Comparison of ENCODE assay signal across 12 cellular contexts in genomic region chr14:49594347-49595089, GRCh38. TPM values are rescaled to one million over a fixed set of nuclear protein-coding genes. Genes with fewer than 3 reads are reported as not detected.
DNase-seq lines count a peak whose midpoint lies in the region; ATAC-seq, FAIRE-seq and TF ChIP-seq lines count a peak whose summit lies in the region.
"Had no signal": no experiment of that assay in that cellular context is flagged by ENCODE, and none has a peak within 500 bp of the region (broad histone marks: within the 10 kb centered on the region; RNA-seq: fewer than 3 reads in every experiment).

No MANE protein-coding gene starts in this region.

- no peaks in the 10 kb centered on the region for H3K36me3 Mint-ChIP-seq in activated CD8-positive, alpha-beta memory T cell treated with anti-CD3 and anti-CD28 coated beads, Interleukin-2, amount 10 ng/mL, durations not matched to agents 7 days and 5 days

- H3K27ac ChIP-seq in endothelial cell of umbilical vein (ENCODE audit: insufficient read depth, low read depth, low read length) (no peak overlapping the region), osteoblast (ENCODE audit: low read depth, low read length) (peak overlapping the region; percentile 16)
- H3K27ac ChIP-seq: prostate gland had no signal

- no peak overlapping the region for H3K9ac ChIP-seq in endothelial cell of umbilical vein (replicated peaks; ENCODE audit: extremely low read depth, insufficient read depth, low read length)

- POLR2A ChIA-PET in endothelial cell of umbilical vein (lab: Charles Lee), result interaction anchor here (2.7 kb wide), 1 partner anchor 8 kb away, joined by 10 read pairs; the partner anchor contains the start of gene RPS29

- DNase-seq in HUDEP-2 (lab: John Stamatoyannopoulos, UW; ENCODE audit: unreplicated experiment in 76 of 76), result peak in 72 of 76 experiments; percentile 27 to 97 (median 78)
- DNase-seq in endothelial cell of umbilical vein (ENCODE audit: low read depth, low spot score), result peak; percentile 93
- DNase-seq in osteoblast (ENCODE audit: insufficient read length, low spot score, missing footprints), result peak; percentile 89
- no peak for DNase-seq in activated CD8-positive, alpha-beta memory T cell treated with anti-CD3 and anti-CD28 coated beads, Interleukin-2, amount 10 ng/mL, durations not matched to agents 7 days and 5 days
- DNase-seq: trophoblast cell had no signal

- peak; percentile 33 for ATAC-seq in GM18511 (IDR thresholded peaks at IDR 0.05; ENCODE audit: unreplicated experiment)
- ATAC-seq in activated CD8-positive, alpha-beta memory T cell treated with anti-CD3 and anti-CD28 coated beads, Interleukin-2, amount 10 ng/mL, durations not matched to agents 7 days and 5 days, result no peak
- no peak for ATAC-seq in GM18505 (IDR thresholded peaks at IDR 0.05; ENCODE audit: unreplicated experiment)
- no peak for ATAC-seq in HG03460 (IDR thresholded peaks at IDR 0.05; ENCODE audit: unreplicated experiment)
- no peak for ATAC-seq in HG03039 (IDR thresholded peaks at IDR 0.05; ENCODE audit: unreplicated experiment)

- H3K27me3 Mint-ChIP-seq in activated CD8-positive, alpha-beta memory T cell treated with anti-CD3 and anti-CD28 coated beads, Interleukin-2, amount 10 ng/mL, durations not matched to agents 7 days and 5 days, result no peaks in the 10 kb centered on the region
- H3K27me3 Mint-ChIP-seq: central memory CD8-positive, alpha-beta T cell had no signal

- no peak for TF ChIP-seq CTCF in endothelial cell of umbilical vein (IDR thresholded peaks at IDR 0.05; ENCODE audit: extremely low read depth in 1 of 2, insufficient read depth in 1 of 2, low read depth in 1 of 2, low read length in 2 of 2)
- TF ChIP-seq CTCF in osteoblast (IDR thresholded peaks at IDR 0.05; ENCODE audit: extremely low read depth, low read depth, low read length), result no peak

- peaks cover 7% of the 10 kb centered on the region for H3K4me1 ChIP-seq in endothelial cell of umbilical vein (ENCODE audit: control insufficient read depth, extremely low read depth, insufficient read depth, low read length)
- peaks cover 21% of the 10 kb centered on the region for H3K4me1 ChIP-seq in osteoblast (ENCODE audit: insufficient read depth, low read length)
- H3K4me1 ChIP-seq: prostate gland had no signal

- H3K4me2 ChIP-seq in endothelial cell of umbilical vein (ENCODE audit: insufficient read depth, low read length) (no peak overlapping the region), osteoblast (ENCODE audit: insufficient read depth, low read length) (peak overlapping the region; percentile 54)

- intact Hi-C loops in endothelial cell of umbilical vein (cut with micrococcal nuclease), result no loop called here

- H3K27me3 ChIP-seq in endothelial cell of umbilical vein (ENCODE audit: control insufficient read depth in 2 of 2, insufficient read depth in 2 of 2, low read length in 2 of 2) (no peaks in the 10 kb centered on the region), osteoblast (ENCODE audit: insufficient read depth, low read length) (no peaks in the 10 kb centered on the region)

- H3K36me3 ChIP-seq in endothelial cell of umbilical vein (ENCODE audit: control insufficient read depth in 2 of 2, extremely low read depth in 1 of 2, insufficient read depth in 2 of 2, low read length in 2 of 2), result no peaks in the 10 kb centered on the region
- H3K36me3 ChIP-seq in osteoblast (ENCODE audit: insufficient read depth, low read length), result no peaks in the 10 kb centered on the region
- H3K36me3 ChIP-seq: prostate gland had no signal

- H3K9me3 ChIP-seq in endothelial cell of umbilical vein (replicated peaks; ENCODE audit: control insufficient read depth, insufficient read depth, low read length), result no peaks in the 10 kb centered on the region
- no peaks in the 10 kb centered on the region for H3K9me3 ChIP-seq in osteoblast (ENCODE audit: low read depth, low read length)
- H3K9me3 ChIP-seq: prostate gland had no signal

- dilution Hi-C loops in endothelial cell of umbilical vein (cut with MboI; ENCODE audit: extremely low pct_ligation_motif_present, low sequenced_read_pairs), result no loop called here

- FAIRE-seq in endothelial cell of umbilical vein (lab: Jason Lieb, UNC), result peak; percentile 80
- FAIRE-seq: TTC549 had no signal

- H2AFZ ChIP-seq in endothelial cell of umbilical vein (ENCODE audit: low read depth, low read length) (no peak overlapping the region), osteoblast (ENCODE audit: low read length) (peak overlapping the region; percentile 8)

- H3K4me3 ChIP-seq in endothelial cell of umbilical vein (replicated peaks in 1 of 3; ENCODE audit: insufficient read depth in 1 of 3, low read depth in 1 of 3, low read length in 3 of 3) (no peak overlapping the region), osteoblast (ENCODE audit: insufficient read depth, low read length) (no peak overlapping the region)
- H3K4me3 ChIP-seq: prostate gland had no signal

- H4K20me1 ChIP-seq in endothelial cell of umbilical vein (replicated peaks; ENCODE audit: control insufficient read depth, extremely low read depth, insufficient read depth, low read length) (no peaks in the 10 kb centered on the region), osteoblast (ENCODE audit: insufficient read depth, low read length) (no peaks in the 10 kb centered on the region)

- H3K79me2 ChIP-seq in endothelial cell of umbilical vein (ENCODE audit: control insufficient read depth, insufficient read depth, low read length) (peaks cover 8% of the 10 kb centered on the region), osteoblast (ENCODE audit: insufficient read depth, low read length) (peaks cover 20% of the 10 kb centered on the region)

- no peak overlapping the region for H3K4me3 Mint-ChIP-seq in activated CD8-positive, alpha-beta memory T cell treated with anti-CD3 and anti-CD28 coated beads, Interleukin-2, amount 10 ng/mL, durations not matched to agents 7 days and 5 days
- H3K4me3 Mint-ChIP-seq: central memory CD8-positive, alpha-beta T cell had no signal

- TF ChIP-seq POLR2A in endothelial cell of umbilical vein (IDR thresholded peaks at IDR 0.05; ENCODE audit: low read depth, low read length) (no peak), GM18505 (IDR thresholded peaks at IDR 0.05; ENCODE audit: borderline replicate concordance, extremely low read depth, insufficient read depth, insufficient read length) (no peak)

- no peaks in the 10 kb centered on the region for H3K9me3 Mint-ChIP-seq in activated CD8-positive, alpha-beta memory T cell treated with anti-CD3 and anti-CD28 coated beads, Interleukin-2, amount 10 ng/mL, durations not matched to agents 7 days and 5 days (ENCODE audit: low read depth)
- H3K9me3 Mint-ChIP-seq: central memory CD8-positive, alpha-beta T cell had no signal

- CTCF ChIA-PET in endothelial cell of umbilical vein (lab: Charles Lee), result interaction anchor here (1.3 to 2.6 kb wide), 5 partner anchors 8 to 133 kb away, joined by 4 to 19 read pairs (median 6); partner anchors contain the start of genes RPL36AL and RPS29
- CTCF ChIA-PET in activated CD8-positive, alpha-beta memory T cell treated with anti-CD3 and anti-CD28 coated beads, Interleukin-2, amount 10 ng/mL, durations not matched to agents 7 days and 5 days (lab: Charles Lee), result interaction anchor here (1.1 to 6.6 kb wide), 4 partner anchors 8 to 129 kb away, joined by 3 to 78 read pairs (median 7); partner anchors contain the start of genes MGAT2, RPL36AL and RPS29

- BruUV-seq in endothelial cell of umbilical vein (replicated peaks; lab: Mats Ljungman, UMichigan), result no TSS peak

- H3K9me1 ChIP-seq in endothelial cell of umbilical vein (replicated peaks; ENCODE audit: control insufficient read depth, extremely low read depth, insufficient read depth, low read length), result no peaks in the 10 kb centered on the region

- H3K27ac Mint-ChIP-seq in activated CD8-positive, alpha-beta memory T cell treated with anti-CD3 and anti-CD28 coated beads, Interleukin-2, amount 10 ng/mL, durations not matched to agents 7 days and 5 days, result no peak overlapping the region

- peaks cover 14% of the 10 kb centered on the region for H3K4me1 Mint-ChIP-seq in activated CD8-positive, alpha-beta memory T cell treated with anti-CD3 and anti-CD28 coated beads, Interleukin-2, amount 10 ng/mL, durations not matched to agents 7 days and 5 days

RNA-seq across cellular contexts. Expression of gene LRR1, which starts 4.2 kb away (rescaled TPM):
- 30.1 and 30.9 TPM in 2 replicates for total RNA-seq in endothelial cell of umbilical vein
- polyA plus RNA-seq in endothelial cell of umbilical vein, result 11.4 and 17.7 TPM in 2 replicates
- 19.5 and 20.3 TPM in 2 replicates for polyA plus RNA-seq in endothelial cell of umbilical vein (2011; cell fraction: cytosol; rRNA removed)
- polyA plus RNA-seq in endothelial cell of umbilical vein (2011; cell fraction: nucleus; rRNA removed), result 9.7 and 15.5 TPM in 2 replicates
- 14.1 and 24.0 TPM in 2 replicates for polyA plus RNA-seq in endothelial cell of umbilical vein (2012)
- 9.0 and 9.2 TPM in 2 replicates for polyA minus RNA-seq in endothelial cell of umbilical vein
- polyA minus RNA-seq in endothelial cell of umbilical vein (2011; cell fraction: cytosol; rRNA and poly(A)+ RNA removed), result 19.5 TPM
- 6.1 and 9.1 TPM in 2 replicates for polyA minus RNA-seq in endothelial cell of umbilical vein (2011; cell fraction: nucleus; rRNA and poly(A)+ RNA removed)
- total RNA-seq in osteoblast, result 7.6 and 16.2 TPM in 2 replicates
- total RNA-seq in activated CD8-positive, alpha-beta memory T cell treated with anti-CD3 and anti-CD28 coated beads, Interleukin-2, amount 10 ng/mL, durations not matched to agents 7 days and 5 days, result 10 to 100 TPM; 64.4 to 71.3 TPM

RNA-seq across cellular contexts. Expression of gene RPS29, which starts 8.3 kb away (rescaled TPM):
- 1,408 and 1,453 TPM in 2 replicates for total RNA-seq in endothelial cell of umbilical vein
- polyA plus RNA-seq in endothelial cell of umbilical vein, result 13,992 and 14,040 TPM in 2 replicates
- polyA plus RNA-seq in endothelial cell of umbilical vein (2011; cell fraction: cytosol; rRNA removed), result 11,440 and 11,541 TPM in 2 replicates
- 2,321 and 3,038 TPM in 2 replicates for polyA plus RNA-seq in endothelial cell of umbilical vein (2011; cell fraction: nucleus; rRNA removed)
- 6,267 and 6,888 TPM in 2 replicates for polyA plus RNA-seq in endothelial cell of umbilical vein (2012)
- polyA minus RNA-seq in endothelial cell of umbilical vein, result 1,176 and 1,327 TPM in 2 replicates
- 684 TPM for polyA minus RNA-seq in endothelial cell of umbilical vein (2011; cell fraction: cytosol; rRNA and poly(A)+ RNA removed)
- polyA minus RNA-seq in endothelial cell of umbilical vein (2011; cell fraction: nucleus; rRNA and poly(A)+ RNA removed), result 167 and 185 TPM in 2 replicates
- 3,421 and 4,153 TPM in 2 replicates for total RNA-seq in osteoblast
- total RNA-seq in activated CD8-positive, alpha-beta memory T cell treated with anti-CD3 and anti-CD28 coated beads, Interleukin-2, amount 10 ng/mL, durations not matched to agents 7 days and 5 days, result 1,000 to 10,000 TPM; 1,378 to 1,419 TPM

RNA-seq across cellular contexts. Expression of gene RPL36AL, which starts 25.9 kb away (rescaled TPM):
- total RNA-seq in endothelial cell of umbilical vein (251 and 260 TPM in 2 replicates), osteoblast (181 and 192 TPM in 2 replicates)
- polyA plus RNA-seq in endothelial cell of umbilical vein, result 116 and 174 TPM in 2 replicates
- 257 and 274 TPM in 2 replicates for polyA plus RNA-seq in endothelial cell of umbilical vein (2011; cell fraction: cytosol; rRNA removed)
- 78.3 and 111 TPM in 2 replicates for polyA plus RNA-seq in endothelial cell of umbilical vein (2011; cell fraction: nucleus; rRNA removed)
- polyA plus RNA-seq in endothelial cell of umbilical vein (2012), result 427 and 571 TPM in 2 replicates
- 58.1 and 72.5 TPM in 2 replicates for polyA minus RNA-seq in endothelial cell of umbilical vein
- 48.3 TPM for polyA minus RNA-seq in endothelial cell of umbilical vein (2011; cell fraction: cytosol; rRNA and poly(A)+ RNA removed)
- polyA minus RNA-seq in endothelial cell of umbilical vein (2011; cell fraction: nucleus; rRNA and poly(A)+ RNA removed), result 11.5 and 16.9 TPM in 2 replicates
- total RNA-seq in activated CD8-positive, alpha-beta memory T cell treated with anti-CD3 and anti-CD28 coated beads, Interleukin-2, amount 10 ng/mL, durations not matched to agents 7 days and 5 days, result 100 to 1,000 TPM; 245 to 248 TPM

RNA-seq across cellular contexts. Expression of gene MGAT2, which starts 26.1 kb away (rescaled TPM):
- total RNA-seq in endothelial cell of umbilical vein, result 68.1 and 72.6 TPM in 2 replicates
- 34.5 and 36.4 TPM in 2 replicates for polyA plus RNA-seq in endothelial cell of umbilical vein
- 30.2 and 37.4 TPM in 2 replicates for polyA plus RNA-seq in endothelial cell of umbilical vein (2011; cell fraction: cytosol; rRNA removed)
- polyA plus RNA-seq in endothelial cell of umbilical vein (2011; cell fraction: nucleus; rRNA removed), result 14.1 and 18.4 TPM in 2 replicates
- polyA plus RNA-seq in endothelial cell of umbilical vein (2012), result 18.4 and 23.0 TPM in 2 replicates
- 37.4 and 40.6 TPM in 2 replicates for polyA minus RNA-seq in endothelial cell of umbilical vein
- 19.3 TPM for polyA minus RNA-seq in endothelial cell of umbilical vein (2011; cell fraction: cytosol; rRNA and poly(A)+ RNA removed)
- polyA minus RNA-seq in endothelial cell of umbilical vein (2011; cell fraction: nucleus; rRNA and poly(A)+ RNA removed), result 15.7 and 17.6 TPM in 2 replicates
- 63.0 and 63.1 TPM in 2 replicates for total RNA-seq in osteoblast
- total RNA-seq in activated CD8-positive, alpha-beta memory T cell treated with anti-CD3 and anti-CD28 coated beads, Interleukin-2, amount 10 ng/mL, durations not matched to agents 7 days and 5 days, result 10 to 100 TPM; 68.4 to 75.9 TPM

RNA-seq across cellular contexts. Expression of gene DNAAF2, which starts 40.5 kb away (rescaled TPM):
- 5.7 and 6.4 TPM in 2 replicates for total RNA-seq in endothelial cell of umbilical vein
- polyA plus RNA-seq in endothelial cell of umbilical vein, result 3.0 and 3.1 TPM in 2 replicates
- polyA plus RNA-seq in endothelial cell of umbilical vein (2011; cell fraction: cytosol; rRNA removed), result 4.5 and 4.9 TPM in 2 replicates
- polyA plus RNA-seq in endothelial cell of umbilical vein (2011; cell fraction: nucleus; rRNA removed), result 2.0 and 2.4 TPM in 2 replicates
- 4.1 and 5.4 TPM in 2 replicates for polyA plus RNA-seq in endothelial cell of umbilical vein (2012)
- 1.2 and 1.5 TPM in 2 replicates for polyA minus RNA-seq in endothelial cell of umbilical vein
- polyA minus RNA-seq in endothelial cell of umbilical vein (2011; cell fraction: cytosol; rRNA and poly(A)+ RNA removed), result 5.4 TPM
- 1.2 and 3.5 TPM in 2 replicates for polyA minus RNA-seq in endothelial cell of umbilical vein (2011; cell fraction: nucleus; rRNA and poly(A)+ RNA removed)
- total RNA-seq in osteoblast, result 9.8 and 10.0 TPM in 2 replicates
- 10 to 100 TPM in 1 of 2 experiments, 1 to 10 TPM in 1; 8.7 to 11.5 TPM for total RNA-seq in activated CD8-positive, alpha-beta memory T cell treated with anti-CD3 and anti-CD28 coated beads, Interleukin-2, amount 10 ng/mL, durations not matched to agents 7 days and 5 days
